Comparison of ENCODE assay signal across 2 cellular contexts in the genomic region with DNA sequence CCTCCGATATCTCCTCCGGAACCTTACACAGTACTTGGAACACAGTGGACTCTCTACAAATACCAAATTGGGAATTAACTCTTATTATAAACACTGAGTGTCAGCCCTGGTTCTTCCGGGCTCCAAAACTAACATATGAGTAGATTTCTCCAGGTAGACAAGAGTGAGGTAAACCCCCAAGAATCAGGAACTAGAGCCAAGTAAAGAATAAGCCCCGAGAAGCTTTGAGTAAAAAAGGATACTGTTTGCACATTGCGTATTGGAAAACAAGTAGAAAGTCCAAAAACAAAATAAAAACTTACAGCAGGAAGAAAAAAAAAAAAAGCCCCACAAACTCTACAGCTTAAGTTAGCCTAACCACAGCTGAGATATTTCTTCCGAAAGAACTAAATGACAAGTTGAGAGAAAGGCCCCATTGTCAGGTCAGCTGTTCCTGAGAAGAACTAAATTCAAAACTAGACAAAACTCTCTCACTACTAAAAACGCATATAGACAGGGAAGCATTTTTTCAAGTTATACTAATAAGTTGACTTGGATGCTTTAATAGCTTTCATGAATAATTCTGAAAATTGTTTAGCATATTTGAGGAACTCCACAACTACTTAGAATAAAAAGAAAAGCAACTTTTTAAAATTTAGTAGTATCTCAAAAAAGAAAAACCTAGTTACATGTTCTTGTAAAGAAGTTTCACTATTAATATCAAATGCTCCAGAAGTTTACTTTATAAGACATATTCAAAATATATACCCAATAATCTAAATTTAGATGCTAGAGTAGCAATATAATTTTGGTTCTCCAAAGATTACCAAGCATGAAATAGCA.
TF ChIP-seq lines count a peak whose summit lies in the region.

No MANE protein-coding gene starts in this region.

TF ChIP-seq in SK-N-SH, 30 proteins besides CTCF, POLR2A, EP300 and RAD21 (continued from another document):
- TF ChIP-seq, protein P1, sequence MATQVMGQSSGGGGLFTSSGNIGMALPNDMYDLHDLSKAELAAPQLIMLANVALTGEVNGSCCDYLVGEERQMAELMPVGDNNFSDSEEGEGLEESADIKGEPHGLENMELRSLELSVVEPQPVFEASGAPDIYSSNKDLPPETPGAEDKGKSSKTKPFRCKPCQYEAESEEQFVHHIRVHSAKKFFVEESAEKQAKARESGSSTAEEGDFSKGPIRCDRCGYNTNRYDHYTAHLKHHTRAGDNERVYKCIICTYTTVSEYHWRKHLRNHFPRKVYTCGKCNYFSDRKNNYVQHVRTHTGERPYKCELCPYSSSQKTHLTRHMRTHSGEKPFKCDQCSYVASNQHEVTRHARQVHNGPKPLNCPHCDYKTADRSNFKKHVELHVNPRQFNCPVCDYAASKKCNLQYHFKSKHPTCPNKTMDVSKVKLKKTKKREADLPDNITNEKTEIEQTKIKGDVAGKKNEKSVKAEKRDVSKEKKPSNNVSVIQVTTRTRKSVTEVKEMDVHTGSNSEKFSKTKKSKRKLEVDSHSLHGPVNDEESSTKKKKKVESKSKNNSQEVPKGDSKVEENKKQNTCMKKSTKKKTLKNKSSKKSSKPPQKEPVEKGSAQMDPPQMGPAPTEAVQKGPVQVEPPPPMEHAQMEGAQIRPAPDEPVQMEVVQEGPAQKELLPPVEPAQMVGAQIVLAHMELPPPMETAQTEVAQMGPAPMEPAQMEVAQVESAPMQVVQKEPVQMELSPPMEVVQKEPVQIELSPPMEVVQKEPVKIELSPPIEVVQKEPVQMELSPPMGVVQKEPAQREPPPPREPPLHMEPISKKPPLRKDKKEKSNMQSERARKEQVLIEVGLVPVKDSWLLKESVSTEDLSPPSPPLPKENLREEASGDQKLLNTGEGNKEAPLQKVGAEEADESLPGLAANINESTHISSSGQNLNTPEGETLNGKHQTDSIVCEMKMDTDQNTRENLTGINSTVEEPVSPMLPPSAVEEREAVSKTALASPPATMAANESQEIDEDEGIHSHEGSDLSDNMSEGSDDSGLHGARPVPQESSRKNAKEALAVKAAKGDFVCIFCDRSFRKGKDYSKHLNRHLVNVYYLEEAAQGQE (IDR thresholded peaks at IDR 0.05; ENCODE audit: low read depth, low read length): no peak
- no peak for TF ChIP-seq CHD2 (IDR thresholded peaks at IDR 0.05; ENCODE audit: low read length, partially characterized antibody)
- TF ChIP-seq RCOR1 (IDR thresholded peaks at IDR 0.05; ENCODE audit: low read length): no peak
- no peak for TF ChIP-seq SIN3A (IDR thresholded peaks at IDR 0.05; ENCODE audit: borderline replicate concordance, low read depth, low read length)
- no peak for TF ChIP-seq RFX5 (IDR thresholded peaks at IDR 0.05; ENCODE audit: low read length)
- no peak for TF ChIP-seq ELF1 (IDR thresholded peaks at IDR 0.05)
- no peak for TF ChIP-seq EZH2phosphoT487 (IDR thresholded peaks at IDR 0.05; ENCODE audit: borderline replicate concordance, low read depth)

TF ChIP-seq in SK-N-SH treated with all-trans-retinoic acid at 6 μM for 48 hours, 23 proteins besides CTCF, POLR2A, EP300 and RAD21 (continued from another document):
- no peak for TF ChIP-seq RARB (CRISPR knock-in tag; IDR thresholded peaks at IDR 0.05)
- no peak for TF ChIP-seq ZC3H10 (CRISPR knock-in tag; IDR thresholded peaks at IDR 0.05)
- no peak for TF ChIP-seq SNAI2 (CRISPR knock-in tag; IDR thresholded peaks at IDR 0.05)
- no peak for TF ChIP-seq TOX (CRISPR knock-in tag; IDR thresholded peaks at IDR 0.05; ENCODE audit: borderline replicate concordance)
- TF ChIP-seq PPARA (CRISPR knock-in tag; IDR thresholded peaks at IDR 0.05; ENCODE audit: borderline replicate concordance): no peak
- TF ChIP-seq, protein P2, sequence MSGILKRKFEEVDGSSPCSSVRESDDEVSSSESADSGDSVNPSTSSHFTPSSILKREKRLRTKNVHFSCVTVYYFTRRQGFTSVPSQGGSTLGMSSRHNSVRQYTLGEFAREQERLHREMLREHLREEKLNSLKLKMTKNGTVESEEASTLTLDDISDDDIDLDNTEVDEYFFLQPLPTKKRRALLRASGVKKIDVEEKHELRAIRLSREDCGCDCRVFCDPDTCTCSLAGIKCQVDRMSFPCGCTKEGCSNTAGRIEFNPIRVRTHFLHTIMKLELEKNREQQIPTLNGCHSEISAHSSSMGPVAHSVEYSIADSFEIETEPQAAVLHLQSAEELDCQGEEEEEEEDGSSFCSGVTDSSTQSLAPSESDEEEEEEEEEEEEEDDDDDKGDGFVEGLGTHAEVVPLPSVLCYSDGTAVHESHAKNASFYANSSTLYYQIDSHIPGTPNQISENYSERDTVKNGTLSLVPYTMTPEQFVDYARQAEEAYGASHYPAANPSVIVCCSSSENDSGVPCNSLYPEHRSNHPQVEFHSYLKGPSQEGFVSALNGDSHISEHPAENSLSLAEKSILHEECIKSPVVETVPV (CRISPR knock-in tag; IDR thresholded peaks at IDR 0.05): no peak
- TF ChIP-seq ESRRG (CRISPR knock-in tag; IDR thresholded peaks at IDR 0.05): no peak
- no peak for TF ChIP-seq TSHZ2 (CRISPR knock-in tag; IDR thresholded peaks at IDR 0.05)
- no peak for TF ChIP-seq BACH2 (CRISPR knock-in tag; IDR thresholded peaks at IDR 0.05; ENCODE audit: borderline replicate concordance)
- no peak for TF ChIP-seq ZNF565 (CRISPR knock-in tag; conservative IDR thresholded peaks at IDR 0.05; ENCODE audit: low read depth)
- no peak for TF ChIP-seq ZNF70 (CRISPR knock-in tag; IDR thresholded peaks at IDR 0.05)
- no peak for TF ChIP-seq ISL1 (CRISPR knock-in tag; IDR thresholded peaks at IDR 0.05)
- TF ChIP-seq ZNF8 (CRISPR knock-in tag; IDR thresholded peaks at IDR 0.05): no peak
